Comparison of ENCODE assay signal across 25 cellular contexts in genomic region chr20:62344092-62344491, GRCh38. TPM values are rescaled to one million over a fixed set of nuclear protein-coding genes. Genes with fewer than 3 reads are reported as not detected.
A peak's percentile ranks its signal among the peaks of the same experiment; 100 is the strongest.
DNase-seq lines count a peak whose midpoint lies in the region; ATAC-seq, FAIRE-seq and TF ChIP-seq lines count a peak whose summit lies in the region.
"Had no signal": no experiment of that assay in that cellular context is flagged by ENCODE, and none has a peak within 500 bp of the region (broad histone marks: within the 10 kb centered on the region; RNA-seq: fewer than 3 reads in every experiment).

No MANE protein-coding gene starts in this region.

- H3K79me2 ChIP-seq in DOHH2 (ENCODE audit: control insufficient read depth, low read length) = 0 out of 2 replicates have a peak, but pooled peaks cover 4% of the 10 kb centered on the region

- no peak overlapping the region for H3K4me3 ChIP-seq in A549
- H3K4me3 ChIP-seq in DOHH2 (ENCODE audit: low read length) = no peak overlapping the region
- H3K4me3 ChIP-seq in RWPE2 (ENCODE audit: severe bottlenecking) = no peak overlapping the region
- H3K4me3 ChIP-seq in sigmoid colon = no peak overlapping the region
- no peak overlapping the region for H3K4me3 ChIP-seq in lower lobe of right lung
- H3K4me3 ChIP-seq in CD8-positive, alpha-beta memory T cell (ENCODE audit: low read length) = no peak overlapping the region
- H3K4me3 ChIP-seq: GM23248 had no signal

- no peaks in the 10 kb centered on the region; the same call in 2 of the 3 replicates for H3K4me1 ChIP-seq in A549
- H3K4me1 ChIP-seq in DOHH2 (ENCODE audit: control insufficient read depth, low read length) = peaks cover 44% of the 10 kb centered on the region
- no peaks in the 10 kb centered on the region for H3K4me1 ChIP-seq in RWPE2 (ENCODE audit: insufficient read depth, poor library complexity, severe bottlenecking)
- H3K4me1 ChIP-seq in sigmoid colon = peaks cover 0 to 6% (median 0%) of the 10 kb centered on the region in 4 donors
- H3K4me1 ChIP-seq in lower lobe of right lung = no peaks in the 10 kb centered on the region
- H3K4me1 ChIP-seq in CD8-positive, alpha-beta memory T cell (ENCODE audit: insufficient read depth, low read length) = no peaks in the 10 kb centered on the region
- H3K4me1 ChIP-seq: BE2C had no signal

- no peaks in the 10 kb centered on the region for H4K20me1 ChIP-seq in DOHH2 (ENCODE audit: control insufficient read depth, insufficient read depth, low read depth, low read length)

- intact Hi-C loops in sigmoid colon (cut with DNase I) = loop anchor here (5.0 kb wide), 1 partner anchor 33 kb away; no protein-coding TSS in a partner anchor
- intact Hi-C loops in lower lobe of right lung (cut with DNase I) = no loop called here

- 96% methylated on average over 5 of the region's 5 CpGs for WGBS in A549 (ENCODE audit: missing lambda C conversion rate)
- WGBS in sigmoid colon, 2 donors = 89 to 91% methylated on average over 5 of the region's 5 CpGs

- POLR2A ChIA-PET in A549 (lab: Yijun Ruan, JAX) = interaction anchor here (0.6 kb wide), 2 partner anchors 29 to 1749 kb away, joined by 4 read pairs; no protein-coding TSS in a partner anchor
- POLR2A ChIA-PET in CD8-positive, alpha-beta memory T cell (lab: Charles Lee) = no interaction called here

- TF ChIP-seq EP300 in A549 (IDR thresholded peaks at IDR 0.05) = no peak
- no peak for TF ChIP-seq EP300 in sigmoid colon (IDR thresholded peaks at IDR 0.05)

- ATAC-seq in A549 (no peak), RWPE2 (ENCODE audit: low read depth) (peak; percentile 4; the same call in 1 of the 3 replicates), lower lobe of right lung (no peak), GM18505 (IDR thresholded peaks at IDR 0.05; ENCODE audit: unreplicated experiment) (no peak)
- ATAC-seq: CD8-positive, alpha-beta T cell had no signal

- no peak for TF ChIP-seq POLR2A in A549 (IDR thresholded peaks at IDR 0.05; ENCODE audit: low read length)
- no peak for TF ChIP-seq POLR2A in sigmoid colon (IDR thresholded peaks at IDR 0.05)
- TF ChIP-seq POLR2A in GM18505 (IDR thresholded peaks at IDR 0.05; ENCODE audit: borderline replicate concordance, extremely low read depth, insufficient read depth, insufficient read length) = no peak

- peaks cover 3 to 8% (median 4%) of the 10 kb centered on the region in 5 donors for H3K9me3 Mint-ChIP-seq in CD8-positive, alpha-beta memory T cell

- TF ChIP-seq RAD21 in A549 (conservative IDR thresholded peaks at IDR 0.05 in 1 of 2, IDR thresholded peaks at IDR 0.05 in 1 of 2) = no peak

- TF ChIP-seq CTCF in A549 (IDR thresholded peaks at IDR 0.05) = no peak
- TF ChIP-seq CTCF in DOHH2 (IDR thresholded peaks at IDR 0.05; ENCODE audit: low read depth, low read length, poor library complexity, severe bottlenecking) = no peak
- TF ChIP-seq CTCF in RWPE2 (IDR thresholded peaks at IDR 0.05; ENCODE audit: poor library complexity, severe bottlenecking) = no peak
- no peak for TF ChIP-seq CTCF in sigmoid colon (IDR thresholded peaks at IDR 0.05)
- TF ChIP-seq CTCF in lower lobe of right lung (IDR thresholded peaks at IDR 0.05) = no peak

- no peak overlapping the region for H3K4me3 Mint-ChIP-seq in CD8-positive, alpha-beta memory T cell
- H3K4me3 Mint-ChIP-seq: CD4-positive, CD25-positive, alpha-beta regulatory T cell; CD8-positive, alpha-beta T cell had no signal

- FAIRE-seq in A549 (lab: Jason Lieb, UNC) = no peak
- FAIRE-seq: A204.1, D721Med, GM12891, GM19239, H1 had no signal

- peaks cover 24% of the 10 kb centered on the region for H3F3A ChIP-seq in DOHH2 (ENCODE audit: control insufficient read depth, insufficient read depth)

- H3K9me2 ChIP-seq in DOHH2 (replicated peaks; ENCODE audit: control insufficient read depth, low read length) = no peaks in the 10 kb centered on the region

- DNase-seq in A549 (ENCODE audit: low read depth in 1 of 2, low spot score in 1 of 2) (no peak), RWPE2 (ENCODE audit: low spot score) (no peak), sigmoid colon (no peak), lower lobe of right lung (no peak)
- DNase-seq in activated CD8-positive, alpha-beta memory T cell treated with anti-CD3 and anti-CD28 coated beads, Interleukin-2, amount 50 U/mL, for 4 hours = no peak
- DNase-seq in CD8-positive, alpha-beta memory T cell = no peak
- DNase-seq: ACHN; AML-193; BE2C; CD4-positive, CD25-positive, alpha-beta regulatory T cell; DMS 273 treated with DMSO at 0.1 percent for 48 hours; DMS79; GF-D8; GM23248; H7 had no signal

- H3K27me3 ChIP-seq in DOHH2 (ENCODE audit: control insufficient read depth, low read length) = no peaks in the 10 kb centered on the region
- H3K27me3 ChIP-seq in RWPE2 (ENCODE audit: insufficient read depth, poor library complexity, severe bottlenecking) = no peaks in the 10 kb centered on the region
- no peaks in the 10 kb centered on the region for H3K27me3 ChIP-seq in sigmoid colon
- no peaks in the 10 kb centered on the region for H3K27me3 ChIP-seq in lower lobe of right lung (ENCODE audit: low read depth)
- H3K27me3 ChIP-seq in CD8-positive, alpha-beta memory T cell (ENCODE audit: insufficient read depth, low read length, poor library complexity, severe bottlenecking) = no peaks in the 10 kb centered on the region
- H3K27me3 ChIP-seq: BE2C had no signal

- CTCF ChIA-PET in A549 (lab: Yijun Ruan, JAX) = interaction anchor here (0.9 to 2.8 kb wide), 7 partner anchors 9 to 39 kb away, joined by 4 to 12 read pairs (median 5); no protein-coding TSS in a partner anchor
- CTCF ChIA-PET in CD8-positive, alpha-beta memory T cell (lab: Charles Lee) = interaction anchor here (0.8 kb wide), 1 partner anchor 13 kb away, joined by 3 read pairs; no protein-coding TSS in a partner anchor

- peaks cover 0 to 2% (median 0%) of the 10 kb centered on the region in 3 donors for H3K4me1 Mint-ChIP-seq in CD8-positive, alpha-beta memory T cell
- H3K4me1 Mint-ChIP-seq: CD4-positive, CD25-positive, alpha-beta regulatory T cell had no signal

- no peak overlapping the region for H3K27ac ChIP-seq in A549
- peak overlapping the region; percentile 39; the same call in 1 of the 2 replicates for H3K27ac ChIP-seq in DOHH2 (ENCODE audit: low read depth, low read length)
- H3K27ac ChIP-seq in RWPE2 (ENCODE audit: poor library complexity, severe bottlenecking) = no peak overlapping the region
- H3K27ac ChIP-seq in sigmoid colon = peak overlapping the region in 3 of 4 donors; percentile 34 to 63 (median 49)
- no peak overlapping the region for H3K27ac ChIP-seq in lower lobe of right lung
- no peak overlapping the region for H3K27ac ChIP-seq in CD8-positive, alpha-beta memory T cell (ENCODE audit: low read depth, low read length)
- H3K27ac ChIP-seq: 22Rv1, C4-2B, GM23248 had no signal

- H3K9me3 ChIP-seq in A549 (peaks cover 20% of the 10 kb centered on the region), DOHH2 (ENCODE audit: control insufficient read depth, insufficient read depth, low read length) (peaks cover 5% of the 10 kb centered on the region; the same call in 1 of the 2 replicates), RWPE2 (ENCODE audit: severe bottlenecking) (no peaks in the 10 kb centered on the region), sigmoid colon (no peaks in the 10 kb centered on the region), lower lobe of right lung (peaks cover 6% of the 10 kb centered on the region)
- no peaks in the 10 kb centered on the region for H3K9me3 ChIP-seq in CD8-positive, alpha-beta memory T cell (ENCODE audit: low read length)
- H3K9me3 ChIP-seq: BE2C had no signal

- peaks cover 17% of the 10 kb centered on the region for H3K36me3 ChIP-seq in DOHH2 (ENCODE audit: control insufficient read depth, low read length)
- peaks cover 99% of the 10 kb centered on the region for H3K36me3 ChIP-seq in RWPE2 (ENCODE audit: low read depth)
- peaks cover 16 to 90% (median 29%) of the 10 kb centered on the region in 4 donors for H3K36me3 ChIP-seq in sigmoid colon
- peaks cover 72% of the 10 kb centered on the region for H3K36me3 ChIP-seq in lower lobe of right lung
- no peaks in the 10 kb centered on the region for H3K36me3 ChIP-seq in CD8-positive, alpha-beta memory T cell (ENCODE audit: insufficient read depth, low read length)
- H3K36me3 ChIP-seq: BE2C had no signal

- H3K27ac Mint-ChIP-seq in CD8-positive, alpha-beta memory T cell = no peak overlapping the region
- H3K27ac Mint-ChIP-seq: CD4-positive, CD25-positive, alpha-beta regulatory T cell; CD8-positive, alpha-beta T cell had no signal

- peaks cover 5 to 13% of the 10 kb centered on the region in 2 donors for H3K27me3 Mint-ChIP-seq in CD8-positive, alpha-beta memory T cell
- H3K27me3 Mint-ChIP-seq: CD4-positive, CD25-positive, alpha-beta regulatory T cell had no signal

- H3K4me2 ChIP-seq in A549 (no peak overlapping the region), DOHH2 (ENCODE audit: low read length) (peak overlapping the region; percentile 27; the same call in 1 of the 2 replicates)

- H3K36me3 Mint-ChIP-seq in CD8-positive, alpha-beta memory T cell = peaks cover 0 to 7% (median 2%) of the 10 kb centered on the region in 3 donors
- H3K36me3 Mint-ChIP-seq: CD4-positive, CD25-positive, alpha-beta regulatory T cell; CD8-positive, alpha-beta T cell had no signal

RNA-seq across cellular contexts. Expression of gene LAMA5, which starts 23.0 kb away (rescaled TPM):
- polyA plus RNA-seq in A549 (2011; rRNA removed) = 20.4 and 31.6 TPM in 2 replicates
- 91.5 and 122 TPM in 2 replicates for polyA plus RNA-seq in A549 (2012; cell fraction: cytosol; rRNA removed)
- 829 and 950 TPM in 2 replicates for polyA plus RNA-seq in A549 (2012; cell fraction: nucleus; rRNA removed)
- polyA plus RNA-seq in A549 (2017; fragmentation: RNase III; extraction: RNeasy Plus Mini Kit Qiagen cat#74134 plus additional on column Dnase treatment) = 196 to 212 TPM (median 202 TPM) in 3 replicates
- 26.9 and 28.7 TPM in 2 replicates for polyA minus RNA-seq in A549 (2011; rRNA and poly(A)+ RNA removed)
- 100 to 1,000 TPM in 3 of 4 donors, 10 to 100 TPM in 1; 53.5 to 409 (median 134) TPM for total RNA-seq in sigmoid colon
- polyA plus RNA-seq in sigmoid colon = 10 to 100 TPM in 1 of 3 donors, 1 to 10 TPM in 2; 1.8 to 56.5 (median 3.2) TPM
- 282 TPM for total RNA-seq in lower lobe of right lung
- total RNA-seq in CD8-positive, alpha-beta memory T cell = under 1 TPM; 0.13 to 0.78 TPM
- not detected for polyA plus RNA-seq in CD8-positive, alpha-beta memory T cell

RNA-seq across cellular contexts. Expression of gene ADRM1, which starts 41.3 kb away (rescaled TPM):
- 68.9 and 87.9 TPM in 2 replicates for polyA plus RNA-seq in A549 (2011; rRNA removed)
- 217 and 255 TPM in 2 replicates for polyA plus RNA-seq in A549 (2012; cell fraction: cytosol; rRNA removed)
- 249 and 328 TPM in 2 replicates for polyA plus RNA-seq in A549 (2012; cell fraction: nucleus; rRNA removed)
- 121 to 131 TPM (median 130 TPM) in 3 replicates for polyA plus RNA-seq in A549 (2017; fragmentation: RNase III; extraction: RNeasy Plus Mini Kit Qiagen cat#74134 plus additional on column Dnase treatment)
- 56.0 and 59.2 TPM in 2 replicates for polyA minus RNA-seq in A549 (2011; rRNA and poly(A)+ RNA removed)
- total RNA-seq in sigmoid colon = 100 to 1,000 TPM; 100 to 130 (median 119) TPM
- polyA plus RNA-seq in sigmoid colon = 100 to 1,000 TPM in 1 of 3 donors, 10 to 100 TPM in 2; 61.3 to 102 (median 77.7) TPM
- total RNA-seq in lower lobe of right lung = 63.9 TPM
- 100 to 1,000 TPM; 159 to 166 TPM for total RNA-seq in CD8-positive, alpha-beta memory T cell
- polyA plus RNA-seq in CD8-positive, alpha-beta memory T cell = 101 TPM

RNA-seq across cellular contexts. Expression of gene RPS21, which starts 42.8 kb away (rescaled TPM):
- polyA plus RNA-seq in A549 (2011; rRNA removed) = 3,697 and 4,026 TPM in 2 replicates
- 8,308 and 13,239 TPM in 2 replicates for polyA plus RNA-seq in A549 (2012; cell fraction: cytosol; rRNA removed)
- polyA plus RNA-seq in A549 (2012; cell fraction: nucleus; rRNA removed) = 5,168 and 6,855 TPM in 2 replicates
- 2,862 to 2,938 TPM (median 2,871 TPM) in 3 replicates for polyA plus RNA-seq in A549 (2017; fragmentation: RNase III; extraction: RNeasy Plus Mini Kit Qiagen cat#74134 plus additional on column Dnase treatment)
- polyA minus RNA-seq in A549 (2011; rRNA and poly(A)+ RNA removed) = 804 and 936 TPM in 2 replicates
- 1,000 to 10,000 TPM; 2,383 to 8,235 (median 5,456) TPM for total RNA-seq in sigmoid colon
- polyA plus RNA-seq in sigmoid colon = 1,000 to 10,000 TPM; 2,794 to 6,260 (median 4,441) TPM
- 1,104 TPM for total RNA-seq in lower lobe of right lung
- total RNA-seq in CD8-positive, alpha-beta memory T cell = 1,000 to 10,000 TPM; 2,034 to 2,072 TPM
- polyA plus RNA-seq in CD8-positive, alpha-beta memory T cell = 2,161 TPM

Comparison
In these comparisons a context has a peak if more than half of its experiments do, and no peak if none do; other contexts are left out.
1. H3K27ac ChIP-seq: peak in DOHH2 (single experiment) and sigmoid colon (3 of 4); none in A549 (0 of 2), RWPE2 (single experiment), lower lobe of right lung (single experiment) and CD8-positive, alpha-beta memory T cell (single experiment).
2. RNA of gene LAMA5, which starts 23.0 kb away (total RNA-seq): 282 TPM in lower lobe of right lung (single experiment) and 53.5 to 409 TPM in sigmoid colon; 0.13 to 0.78 TPM in CD8-positive, alpha-beta memory T cell; every median in the first group is over 10 times any median in the second.